ENCODE assay signal across 8 cellular contexts in the genomic region with DNA sequence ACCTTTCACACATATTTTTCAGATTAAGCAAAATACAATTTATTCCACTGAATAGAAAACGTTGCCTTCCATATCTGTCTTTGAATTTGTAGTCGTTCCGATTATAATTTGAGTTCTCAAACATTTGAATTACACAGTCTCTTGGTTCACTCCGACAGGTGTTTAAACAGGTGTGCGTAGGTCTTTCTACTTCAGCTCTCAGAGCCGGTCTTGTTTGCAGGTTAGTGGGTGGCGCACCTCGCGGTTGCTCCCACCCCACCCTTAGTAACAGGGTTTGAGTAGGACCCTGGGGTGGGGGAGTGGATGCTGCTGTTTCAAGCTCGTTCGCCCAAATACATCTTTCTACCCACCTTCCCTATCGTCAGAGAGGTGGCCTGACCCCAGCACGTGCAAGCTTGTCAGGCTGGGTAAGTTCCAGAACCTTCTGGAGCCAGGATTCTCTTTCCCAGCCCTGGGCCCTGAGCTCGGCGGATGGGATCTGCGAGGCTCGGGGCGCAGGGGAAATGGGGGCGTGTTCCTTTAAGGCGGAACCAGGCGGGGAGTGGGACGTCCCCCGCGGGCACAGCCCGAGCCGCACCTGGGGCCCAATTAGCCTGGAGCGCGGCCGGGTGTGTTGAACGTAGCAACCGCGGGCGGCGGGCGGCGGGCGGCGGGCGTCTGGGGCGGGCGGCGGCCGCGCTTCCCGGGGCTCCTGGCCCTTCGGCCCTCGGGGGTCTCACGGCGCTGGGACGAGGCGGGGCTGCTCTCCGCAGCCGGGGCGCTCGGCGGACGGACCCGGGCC. TPM values are rescaled to one million over a fixed set of nuclear protein-coding genes. Genes with fewer than 3 reads are reported as not detected.
A peak's percentile ranks its signal among the peaks of the same experiment; 100 is the strongest.
DNase-seq lines count a peak whose midpoint lies in the region; ATAC-seq and TF ChIP-seq lines count a peak whose summit lies in the region.

TSS of gene FAM149A (plus strand) at position 591 of the 781 bp plus-strand sequence.

- in situ Hi-C loops in GM13976 (cut with MboI; ENCODE audit: low sequenced_read_pairs, unreplicated experiment) = no loop called here

- H3K4me3 ChIP-seq in psoas muscle (peak within 1 kb of the TSS; percentile 59), aorta (ENCODE audit: low read length in 2 of 2) (peak within 1 kb of the TSS; percentile 0 to 34)

- no peaks in the 10 kb centered on the region for H3K9me3 ChIP-seq in psoas muscle
- H3K9me3 ChIP-seq in aorta (ENCODE audit: control insufficient read depth, low read length) = no peaks in the 10 kb centered on the region

- H3K27ac ChIP-seq in psoas muscle = no peak within 1 kb of the TSS
- no peak within 1 kb of the TSS for H3K27ac ChIP-seq in aorta (ENCODE audit: low read depth in 1 of 2, low read length in 2 of 2)

- 16 to 40% (median 28%) methylated on average over 27 to 58 of the region's 58 CpGs for WGBS in psoas muscle, 3 donors
- WGBS in aorta, 2 donors = 17 to 24% methylated on average over 43 to 58 of the region's 58 CpGs

- peaks cover 2 to 50% (median 17%) of the 10 kb centered on the region in 3 donors for H3K27me3 ChIP-seq in psoas muscle (ENCODE audit: insufficient read depth in 3 of 3, low read length in 2 of 3)
- H3K27me3 ChIP-seq in aorta (ENCODE audit: control insufficient read depth in 1 of 2, insufficient read depth in 2 of 2, low read length in 1 of 2) = no peaks in the 10 kb centered on the region

- peak; percentile 65 for DNase-seq in GM13976 (ENCODE audit: low spot score)
- DNase-seq in NCI-H510A treated with DMSO at 0.1 percent for 48 hours (lab: John Stamatoyannopoulos, UW) = peak; percentile 25
- DNase-seq in activated gamma-delta T cell treated with Interleukin-2 at 50 U/mL for 16 hours = peak; percentile 17
- peak; percentile 52 for DNase-seq in left ventricle myocardium superior
- peak; percentile 25 to 53 for DNase-seq in psoas muscle
- peak; percentile 55 to 77 for DNase-seq in aorta

- no peaks in the 10 kb centered on the region for H3K36me3 ChIP-seq in psoas muscle (ENCODE audit: insufficient read depth in 1 of 2, low read depth in 1 of 2)
- H3K36me3 ChIP-seq in aorta (ENCODE audit: control insufficient read depth in 1 of 2, insufficient read depth in 2 of 2, low read length in 1 of 2) = no peaks in the 10 kb centered on the region

- ATAC-seq in HG02610 (IDR thresholded peaks at IDR 0.05; ENCODE audit: unreplicated experiment) (peak; percentile 49), left ventricle myocardium superior (peak; percentile 78), psoas muscle (peak in 3 of 4 donors; percentile 26 to 51 (median 28)), aorta (ENCODE audit: low FRiP score) (peak; percentile 42), HG03097 (IDR thresholded peaks at IDR 0.05; ENCODE audit: low FRiP score, unreplicated experiment) (no peak)

- no peaks in the 10 kb centered on the region for H3K4me1 ChIP-seq in psoas muscle
- no peaks in the 10 kb centered on the region for H3K4me1 ChIP-seq in aorta (ENCODE audit: control insufficient read depth in 1 of 2, insufficient read depth in 2 of 2, low read length in 2 of 2)

- TF ChIP-seq CTCF in GM13976 (IDR thresholded peaks at IDR 0.05; ENCODE audit: borderline replicate concordance, control extremely low read depth, extremely low read depth, insufficient read depth, missing control alignments) (no peak), psoas muscle (IDR thresholded peaks at IDR 0.05) (no peak)

- intact Hi-C loops in left ventricle myocardium superior (cut with micrococcal nuclease) (no loop called here), psoas muscle (cut with DNase I) (no loop called here), aorta (cut with DNase I) (no loop called here)

RNA-seq across cellular contexts. Expression of gene FAM149A, which starts in this region (rescaled TPM):
- total RNA-seq in left ventricle myocardium superior (12.8 TPM), psoas muscle (1 to 10 TPM; 3.3 to 9.0 (median 7.8) TPM), aorta (10 to 100 TPM in 1 of 2 donors, 1 to 10 TPM in 1; 7.9 to 17.8 TPM)
- polyA plus RNA-seq in psoas muscle (1 to 10 TPM; 1.0 to 5.8 (median 3.4) TPM), aorta (10 to 100 TPM; 12.8 to 25.8 TPM)
